Comparison of ENCODE assay signal across 8 cellular contexts in genomic region chr6:30463651-30464618, GRCh38. TPM values are rescaled to one million over a fixed set of nuclear protein-coding genes. Genes with fewer than 3 reads are reported as not detected.
DNase-seq lines count a peak whose midpoint lies in the region; ATAC-seq and TF ChIP-seq lines count a peak whose summit lies in the region.

No MANE protein-coding gene starts in this region.

- H3K4me3 ChIP-seq in lower lobe of right lung = peak overlapping the region; percentile 18
- peak overlapping the region in 1 of 4 donors; percentile 1 for H3K4me3 ChIP-seq in upper lobe of left lung

- peak; percentile 21 for DNase-seq in Ammon's horn (ENCODE audit: low spot score)
- DNase-seq in NOMO-1 treated with dmso at 0.1 percent for 144 hours (lab: John Stamatoyannopoulos, UW; ENCODE audit: unreplicated experiment) = peak; percentile 73
- peak; percentile 35 for DNase-seq in activated gamma-delta T cell treated with anti-CD3 and anti-CD28 coated beads, Interleukin-2, amount 50 U/mL, for 16 hours (ENCODE audit: low read depth)
- peak; percentile 73 for DNase-seq in lower lobe of right lung
- DNase-seq in upper lobe of left lung = peak; percentile 70 to 89
- DNase-seq in NCI-H524 treated with DMSO at 0.1 percent for 48 hours (lab: John Stamatoyannopoulos, UW) = no peak
- no peak for DNase-seq in DMS153 treated with DMSO at 0.1 percent for 48 hours (lab: John Stamatoyannopoulos, UW; ENCODE audit: unreplicated experiment)
- no peak for DNase-seq in ACHN

- H3K27ac ChIP-seq in lower lobe of right lung (no peak overlapping the region), upper lobe of left lung (no peak overlapping the region)

- no peak for TF ChIP-seq EP300 in upper lobe of left lung (IDR thresholded peaks at IDR 0.05)

- in situ Hi-C loops in ACHN (cut with HindIII; ENCODE audit: low pct_ligation_motif_present, low pct_unique_long_range_greater_than_20kb, low sequenced_read_pairs) = no loop called here

- ATAC-seq in lower lobe of right lung (peak; percentile 61 to 72), upper lobe of left lung (ENCODE audit: low FRiP score in 2 of 2) (peak; percentile 63 to 71)

- H3K9me3 ChIP-seq in lower lobe of right lung = no peaks in the 10 kb centered on the region
- H3K9me3 ChIP-seq in upper lobe of left lung = peaks cover 0 to 8% (median 3%) of the 10 kb centered on the region in 4 donors

- intact Hi-C loops in lower lobe of right lung (cut with DNase I) = no loop called here

- H3K36me3 ChIP-seq in lower lobe of right lung = no peaks in the 10 kb centered on the region
- H3K36me3 ChIP-seq in upper lobe of left lung = no peaks in the 10 kb centered on the region

- TF ChIP-seq POLR2A in upper lobe of left lung (IDR thresholded peaks at IDR 0.05) = no peak

- WGBS in upper lobe of left lung, 2 donors = 32 to 34% methylated on average over 20 to 43 of the region's 64 CpGs

- TF ChIP-seq CTCF in lower lobe of right lung (IDR thresholded peaks at IDR 0.05) (no peak), upper lobe of left lung (IDR thresholded peaks at IDR 0.05) (peak in 1 of 6 experiments; percentile 15)

- H3K27me3 ChIP-seq in lower lobe of right lung (ENCODE audit: low read depth) (peaks cover 95% of the 10 kb centered on the region), upper lobe of left lung (peaks cover 0 to 73% (median 29%) of the 10 kb centered on the region in 4 donors)

- peaks cover 34% of the 10 kb centered on the region for H3K4me1 ChIP-seq in lower lobe of right lung
- H3K4me1 ChIP-seq in upper lobe of left lung = peaks cover 25 to 31% (median 27%) of the 10 kb centered on the region in 4 donors

RNA-seq across cellular contexts. Expression of gene HLA-E, which starts 25.4 kb away (rescaled TPM):
- 1,079 TPM for total RNA-seq in lower lobe of right lung
- total RNA-seq in upper lobe of left lung = 1,000 to 10,000 TPM in 2 of 6 donors, 100 to 1,000 TPM in 4; 553 to 1,296 (median 975) TPM

Comparison
In these comparisons a context has a peak if more than half of its experiments do, and no peak if none do; other contexts are left out.
1. DNase-seq: peak in Ammon's horn (single experiment), NOMO-1 treated with dmso at 0.1 percent for 144 hours (single experiment), activated gamma-delta T cell treated with anti-CD3 and anti-CD28 coated beads, Interleukin-2, amount 50 U/mL, for 16 hours (single experiment), lower lobe of right lung (single experiment) and upper lobe of left lung (2 of 2); none in NCI-H524 treated with DMSO at 0.1 percent for 48 hours (single experiment), DMS153 treated with DMSO at 0.1 percent for 48 hours (single experiment) and ACHN (single experiment).